8 cellular contexts compared by ENCODE assay signal in the genomic region with DNA sequence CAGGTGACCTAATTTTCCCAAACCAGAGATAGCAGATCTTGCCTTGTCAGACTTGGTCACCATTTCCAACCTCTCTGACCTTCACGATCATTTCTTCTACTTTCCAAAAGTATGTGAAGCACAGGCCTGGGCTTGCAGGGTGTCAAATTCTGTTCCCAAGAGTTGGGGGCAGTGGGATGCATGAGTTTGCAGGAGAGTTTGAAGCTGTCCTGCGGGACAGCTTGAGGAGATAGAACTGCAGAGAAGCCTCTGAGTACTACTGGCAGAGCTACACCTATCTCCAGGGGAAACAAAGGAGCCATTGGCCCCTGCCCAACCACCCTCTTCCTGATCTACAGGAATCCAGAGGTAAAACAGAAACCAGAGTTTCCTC. TPM values are rescaled to one million over a fixed set of nuclear protein-coding genes. Genes with fewer than 3 reads are reported as not detected.
DNase-seq lines count a peak whose midpoint lies in the region; ATAC-seq and TF ChIP-seq lines count a peak whose summit lies in the region.

No MANE protein-coding gene starts in this region.

- intact Hi-C loops in ascending aorta (cut with DNase I): no loop called here

- H3K4me1 Mint-ChIP-seq in T-helper 2 cell treated with Interferon-gamma antibody and Interleukin-4, amounts not matched to agents 5 μg/mL and 100 μg/mL, for 36 hours (ENCODE audit: low read depth): peaks cover 53% of the 10 kb centered on the region

- H3K9me3 Mint-ChIP-seq in T-helper 2 cell treated with Interferon-gamma antibody and Interleukin-4, amounts not matched to agents 5 μg/mL and 100 μg/mL, for 36 hours: no peaks in the 10 kb centered on the region

- DNase-seq in T-helper 2 cell treated with Interferon-gamma antibody and Interleukin-4, amounts not matched to agents 5 μg/mL and 100 μg/mL, for 36 hours (ENCODE audit: low spot score): no peak
- DNase-seq in T-helper 2 cell (no peak), ascending aorta (ENCODE audit: low spot score in 2 of 2) (peak in 1 of 2 donors; percentile 64), lung (ENCODE audit: low spot score) (no peak), suprapubic skin (ENCODE audit: low spot score in 2 of 2) (peak in 1 of 2 donors; percentile 71), DMS114 treated with DMSO at 0.1 percent for 48 hours (lab: John Stamatoyannopoulos, UW; ENCODE audit: unreplicated experiment) (no peak), dermis blood vessel endothelial cell (no peak), islet precursor cell (no peak)

- no peak for TF ChIP-seq POLR2A in suprapubic skin (IDR thresholded peaks at IDR 0.05)

- H3K27me3 ChIP-seq in ascending aorta (no peaks in the 10 kb centered on the region), lung (ENCODE audit: control insufficient read depth, insufficient read depth) (no peaks in the 10 kb centered on the region), suprapubic skin (no peaks in the 10 kb centered on the region)

- TF ChIP-seq CTCF in ascending aorta (IDR thresholded peaks at IDR 0.05) (no peak), lung (IDR thresholded peaks at IDR 0.05; ENCODE audit: control extremely low read depth, extremely low read depth) (no peak), suprapubic skin (IDR thresholded peaks at IDR 0.05) (no peak)

- peak overlapping the region; percentile 64 for H3K27ac Mint-ChIP-seq in T-helper 2 cell treated with Interferon-gamma antibody and Interleukin-4, amounts not matched to agents 5 μg/mL and 100 μg/mL, for 36 hours

- H3K27ac ChIP-seq in ascending aorta (peak overlapping the region; percentile 90 to 98), lung (ENCODE audit: low read depth in 1 of 2, low read length in 1 of 2) (peak overlapping the region; percentile 85 to 86), suprapubic skin (peak overlapping the region; percentile 81)

- H3K27me3 Mint-ChIP-seq in T-helper 2 cell treated with Interferon-gamma antibody and Interleukin-4, amounts not matched to agents 5 μg/mL and 100 μg/mL, for 36 hours (ENCODE audit: low read depth): no peaks in the 10 kb centered on the region

- TF ChIP-seq EP300 in suprapubic skin (IDR thresholded peaks at IDR 0.05): no peak

- no peak for ATAC-seq in lung (ENCODE audit: insufficient read depth, low FRiP score)

- no peaks in the 10 kb centered on the region for H3K9me3 ChIP-seq in ascending aorta
- no peaks in the 10 kb centered on the region for H3K9me3 ChIP-seq in lung (ENCODE audit: control insufficient read depth in 2 of 2, insufficient read depth in 1 of 2, low read length in 1 of 2)
- no peaks in the 10 kb centered on the region for H3K9me3 ChIP-seq in suprapubic skin

- H3K36me3 ChIP-seq in ascending aorta (no peaks in the 10 kb centered on the region), lung (ENCODE audit: control insufficient read depth in 2 of 2, insufficient read depth in 2 of 2, low read length in 2 of 2) (no peaks in the 10 kb centered on the region), suprapubic skin (no peaks in the 10 kb centered on the region)

- no peaks in the 10 kb centered on the region for H3K36me3 Mint-ChIP-seq in T-helper 2 cell treated with Interferon-gamma antibody and Interleukin-4, amounts not matched to agents 5 μg/mL and 100 μg/mL, for 36 hours (ENCODE audit: low read depth)

- H3K4me3 ChIP-seq in ascending aorta: peak overlapping the region; percentile 12 to 19
- H3K4me3 ChIP-seq in lung: no peak overlapping the region
- H3K4me3 ChIP-seq in suprapubic skin: peak overlapping the region; percentile 22

- H3K4me3 Mint-ChIP-seq in T-helper 2 cell treated with Interferon-gamma antibody and Interleukin-4, amounts not matched to agents 5 μg/mL and 100 μg/mL, for 36 hours: peak overlapping the region; percentile 65

- H3K4me1 ChIP-seq in ascending aorta: peaks cover 24 to 56% of the 10 kb centered on the region in 2 donors
- peaks cover 20 to 56% of the 10 kb centered on the region in 2 donors for H3K4me1 ChIP-seq in lung (ENCODE audit: control insufficient read depth in 2 of 2, insufficient read depth in 2 of 2, low read length in 2 of 2)
- peaks cover 62% of the 10 kb centered on the region for H3K4me1 ChIP-seq in suprapubic skin

- WGBS in lung, 2 donors: 62 to 76% methylated on average over 2 of the region's 2 CpGs
- 25% methylated on average over 2 of the region's 2 CpGs for WGBS in suprapubic skin

RNA-seq across cellular contexts. Expression of a gene that starts 11.3 kb away (rescaled TPM):
- 877 TPM for total RNA-seq in ascending aorta
- 1,000 to 10,000 TPM in 1 of 2 donors, 100 to 1,000 TPM in 1; 556 to 1,810 TPM for total RNA-seq in lung
- polyA plus RNA-seq in lung: 100 to 1,000 TPM; 178 to 850 TPM
- total RNA-seq in suprapubic skin: 1,000 to 10,000 TPM; 2,326 to 8,649 (median 2,541) TPM
- total RNA-seq in dermis blood vessel endothelial cell: 108 and 151 TPM in 2 replicates

RNA-seq across cellular contexts. Expression of a gene that starts 20.6 kb away (rescaled TPM):
- total RNA-seq in ascending aorta (22.9 TPM), lung (10 to 100 TPM in 1 of 2 donors, 1 to 10 TPM in 1; 9.4 to 21.3 TPM), suprapubic skin (10 to 100 TPM in 2 of 4 donors, 1 to 10 TPM in 2; 7.3 to 16.7 (median 11.9) TPM), dermis blood vessel endothelial cell (17.1 and 17.2 TPM in 2 replicates)
- polyA plus RNA-seq in lung: 10 to 100 TPM; 33.4 to 34.3 TPM

RNA-seq across cellular contexts. Expression of a gene that starts 20.7 kb away (rescaled TPM):
- total RNA-seq in ascending aorta (13.6 TPM), lung (1 to 10 TPM in 1 of 2 donors, under 1 TPM in 1; 0.06 to 1.0 TPM), suprapubic skin (under 1 TPM in 3 of 4 donors, not detected in 1; 0.21 to 0.64 (median 0.45) TPM), dermis blood vessel endothelial cell (under 0.01 TPM in 2 replicates)
- polyA plus RNA-seq in lung: under 1 TPM; 0.45 to 0.47 TPM

RNA-seq across cellular contexts. Expression of a gene that starts 27.3 kb away (rescaled TPM):
- total RNA-seq in ascending aorta (44.0 TPM), lung (10 to 100 TPM; 29.7 to 30.9 TPM), suprapubic skin (10 to 100 TPM in 3 of 4 donors, 1 to 10 TPM in 1; 7.6 to 18.4 (median 11.3) TPM), dermis blood vessel endothelial cell (21.1 and 29.7 TPM in 2 replicates)
- 1 to 10 TPM; 7.0 to 8.0 TPM for polyA plus RNA-seq in lung

RNA-seq across cellular contexts. Expression of a gene that starts 36.4 kb away (rescaled TPM):
- total RNA-seq in ascending aorta (not detected), lung (not detected), suprapubic skin (not detected), dermis blood vessel endothelial cell (not detected in 2 replicates)
- not detected for polyA plus RNA-seq in lung
